ENCODE assay signal across 11 cellular contexts in the genomic region with DNA sequence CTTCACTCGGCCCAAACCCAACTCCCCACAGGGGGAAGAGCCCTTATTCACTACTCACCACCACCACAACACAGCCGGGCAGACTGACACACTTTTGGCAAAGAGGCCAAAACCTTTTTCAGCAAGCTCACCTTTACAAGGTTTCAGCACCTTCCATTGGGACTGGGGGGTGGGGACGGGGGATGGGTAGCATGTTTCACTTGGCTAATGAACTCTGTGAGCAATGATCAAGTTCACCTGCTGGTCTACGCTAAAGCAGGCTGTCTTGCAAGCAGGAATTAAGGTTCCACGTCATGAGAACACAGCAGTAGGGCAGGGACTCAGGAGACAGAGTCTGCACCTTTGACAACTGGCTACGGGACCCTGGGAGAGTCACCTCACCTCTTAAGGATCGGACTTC. TPM values are rescaled to one million over a fixed set of nuclear protein-coding genes. Genes with fewer than 3 reads are reported as not detected.
DNase-seq lines count a peak whose midpoint lies in the region; ATAC-seq and TF ChIP-seq lines count a peak whose summit lies in the region.
"Had no signal": no experiment of that assay in that cellular context is flagged by ENCODE, and none has a peak within 500 bp of the region (broad histone marks: within the 10 kb centered on the region; RNA-seq: fewer than 3 reads in every experiment).

No MANE protein-coding gene starts in this region.

- peaks cover 94% of the 10 kb centered on the region for H3K4me1 ChIP-seq in KMS-11 (ENCODE audit: low read depth, poor library complexity, severe bottlenecking)
- H3K4me1 ChIP-seq in stomach = peaks cover 91 to 100% (median 99%) of the 10 kb centered on the region in 4 donors

- no peaks in the 10 kb centered on the region for H3K36me3 ChIP-seq in KMS-11 (ENCODE audit: insufficient read depth)
- no peaks in the 10 kb centered on the region for H3K36me3 ChIP-seq in stomach

- TF ChIP-seq EP300 in stomach (IDR thresholded peaks at IDR 0.05) = no peak

- no peaks in the 10 kb centered on the region for H3K9me3 ChIP-seq in stomach

- TF ChIP-seq POLR2A in stomach (IDR thresholded peaks at IDR 0.05) = no peak

- intact Hi-C loops in left colon (cut with DNase I, micrococcal nuclease) (no loop called here), stomach (cut with DNase I; ENCODE audit: low total_unique reads) (loop anchor here (10.0 kb wide), 1 partner anchor 102 kb away; no protein-coding TSS in a partner anchor)

- H3K4me3 ChIP-seq in KMS-11 (IDR thresholded peaks at IDR 0.05; ENCODE audit: insufficient read depth, low read depth, low read length) (no peak overlapping the region), stomach (no peak overlapping the region)

- H3K27me3 ChIP-seq in KMS-11 (ENCODE audit: insufficient read depth, low read depth) (no peaks in the 10 kb centered on the region), stomach (no peaks in the 10 kb centered on the region)

- no peak overlapping the region for H2AFZ ChIP-seq in KMS-11 (ENCODE audit: low read depth)

- H4K20me1 ChIP-seq in KMS-11 (ENCODE audit: insufficient read depth) = no peaks in the 10 kb centered on the region

- peaks cover 64% of the 10 kb centered on the region for H3K79me2 ChIP-seq in KMS-11 (ENCODE audit: insufficient read depth, low read depth)

- no peak overlapping the region; the same call in 1 of the 2 replicates for H3K27ac ChIP-seq in KMS-11
- peak overlapping the region; percentile 84 for H3K27ac ChIP-seq in angular gyrus (ENCODE audit: low read depth, low read length)
- H3K27ac ChIP-seq in stomach = peak overlapping the region; percentile 31 to 89 (median 77)

- TF ChIP-seq CTCF in KMS-11 (conservative IDR thresholded peaks at IDR 0.05; ENCODE audit: low read depth, low read length) (no peak), stomach (IDR thresholded peaks at IDR 0.05) (no peak)

- H3K4me2 ChIP-seq in KMS-11 = peak overlapping the region; percentile 95; the same call in 1 of the 2 replicates

- ATAC-seq in left colon (peak; percentile 12), HG02763 (IDR thresholded peaks at IDR 0.05; ENCODE audit: unreplicated experiment) (no peak)
- ATAC-seq: WTC11 had no signal

- DNase-seq in left colon (no peak), stomach (no peak), pons (ENCODE audit: low spot score) (no peak), NCI-H526 (lab: John Stamatoyannopoulos, UW) (no peak)
- no peak for DNase-seq in stimulated activated CD4-positive, alpha-beta T cell treated with anti-CD3 and anti-CD28 coated beads, Interleukin-2, amount 100 ng/mL, for 24 hours
- DNase-seq: H7, NCI-H1694 treated with DMSO at 0.1 percent for 48 hours had no signal

- WGBS in stomach, 5 donors = 46 to 59% (median 54%) methylated on average over 6 to 7 of the region's 7 CpGs

- no peak overlapping the region for H3K9ac ChIP-seq in KMS-11

RNA-seq across cellular contexts. Expression of gene FAM53B, which starts 7.0 kb away (rescaled TPM):
- 10 to 100 TPM; 31.6 to 48.0 TPM for total RNA-seq in left colon
- 10 to 100 TPM in 4 of 5 donors, 1 to 10 TPM in 1; 9.4 to 46.9 (median 19.3) TPM for total RNA-seq in stomach
- polyA plus RNA-seq in stomach = 1 to 10 TPM; 5.7 to 9.3 (median 8.2) TPM

RNA-seq across cellular contexts. Expression of gene EEF1AKMT2, which starts 54.5 kb away (rescaled TPM):
- 10 to 100 TPM; 15.6 to 18.0 TPM for total RNA-seq in left colon
- 10 to 100 TPM in 4 of 5 donors, 1 to 10 TPM in 1; 7.6 to 47.9 (median 18.0) TPM for total RNA-seq in stomach
- polyA plus RNA-seq in stomach = 10 to 100 TPM; 11.3 to 13.3 (median 11.6) TPM
